10 cellular contexts compared by ENCODE assay signal in genomic region chr6:159170333-159170672, GRCh38. TPM values are rescaled to one million over a fixed set of nuclear protein-coding genes. Genes with fewer than 3 reads are reported as not detected.
A peak's percentile ranks its signal among the peaks of the same experiment; 100 is the strongest.
DNase-seq lines count a peak whose midpoint lies in the region; ATAC-seq and TF ChIP-seq lines count a peak whose summit lies in the region.
"Had no signal": no experiment of that assay in that cellular context is flagged by ENCODE, and none has a peak within 500 bp of the region (broad histone marks: within the 10 kb centered on the region; RNA-seq: fewer than 3 reads in every experiment).

No MANE protein-coding gene starts in this region.

- peaks cover 0 to 2% of the 10 kb centered on the region in 2 donors for H3K36me3 Mint-ChIP-seq in activated T-cell treated with anti-CD3 and anti-CD28 coated beads, Interleukin-2, amount 50 U/mL, for 72 hours (ENCODE audit: insufficient read depth in 2 of 2)
- no peaks in the 10 kb centered on the region for H3K36me3 Mint-ChIP-seq in activated naive CD8-positive, alpha-beta T cell treated with anti-CD3 and anti-CD28 coated beads for 36 hours

- H3K36me3 ChIP-seq in iPS-20b (ENCODE audit: insufficient read depth, low read depth, low read length) (no peaks in the 10 kb centered on the region), thoracic aorta (no peaks in the 10 kb centered on the region)

- H3K27me3 Mint-ChIP-seq in activated T-cell treated with anti-CD3 and anti-CD28 coated beads, Interleukin-2, amount 50 U/mL, for 72 hours (ENCODE audit: low read depth): peaks cover 90% of the 10 kb centered on the region
- peaks cover 81% of the 10 kb centered on the region for H3K27me3 Mint-ChIP-seq in activated naive CD8-positive, alpha-beta T cell treated with anti-CD3 and anti-CD28 coated beads for 36 hours

- H3K9me3 Mint-ChIP-seq in activated T-cell treated with anti-CD3 and anti-CD28 coated beads, Interleukin-2, amount 50 U/mL, for 72 hours: no peaks in the 10 kb centered on the region
- no peaks in the 10 kb centered on the region for H3K9me3 Mint-ChIP-seq in activated naive CD8-positive, alpha-beta T cell treated with anti-CD3 and anti-CD28 coated beads for 36 hours

- H3K4me1 ChIP-seq in iPS-20b (ENCODE audit: insufficient read depth, low read length) (peaks cover 12% of the 10 kb centered on the region), thoracic aorta (ENCODE audit: control insufficient read depth in 1 of 2, low read depth in 2 of 2) (peaks cover 0 to 27% of the 10 kb centered on the region in 2 donors)

- peak overlapping the region; percentile 75 to 82 for H3K4me3 Mint-ChIP-seq in activated T-cell treated with anti-CD3 and anti-CD28 coated beads, Interleukin-2, amount 50 U/mL, for 72 hours
- peak overlapping the region; percentile 66 for H3K4me3 Mint-ChIP-seq in activated naive CD8-positive, alpha-beta T cell treated with anti-CD3 and anti-CD28 coated beads for 36 hours

- peaks cover 26% of the 10 kb centered on the region for H3K4me1 Mint-ChIP-seq in activated T-cell treated with anti-CD3 and anti-CD28 coated beads, Interleukin-2, amount 50 U/mL, for 72 hours (ENCODE audit: low read depth)
- peaks cover 10% of the 10 kb centered on the region for H3K4me1 Mint-ChIP-seq in activated naive CD8-positive, alpha-beta T cell treated with anti-CD3 and anti-CD28 coated beads for 36 hours

- H3K27ac ChIP-seq in iPS-20b (ENCODE audit: low read length) (no peak overlapping the region), thoracic aorta (peak overlapping the region in 1 of 2 donors; percentile 23)

- peak overlapping the region; percentile 70 for H3K4me3 ChIP-seq in iPS-20b (ENCODE audit: low read length)
- H3K4me3 ChIP-seq in thoracic aorta: peak overlapping the region; percentile 63

- TF ChIP-seq CTCF in thoracic aorta (IDR thresholded peaks at IDR 0.05): no peak

- no peaks in the 10 kb centered on the region for H3K9me3 ChIP-seq in iPS-20b (ENCODE audit: insufficient read depth, low read depth, low read length)
- no peaks in the 10 kb centered on the region for H3K9me3 ChIP-seq in thoracic aorta

- no peak overlapping the region for H3K9ac ChIP-seq in iPS-20b (ENCODE audit: low read depth, low read length)

- DNase-seq in activated T-cell treated with anti-CD3 and anti-CD28 coated beads, Interleukin-2, amount 50 U/mL, for 72 hours: no peak
- DNase-seq in activated T-cell treated with anti-CD3 and anti-CD28 coated beads, Interleukin-2, amount 50 U/mL, for 48 hours: no peak
- no peak for DNase-seq in activated naive CD8-positive, alpha-beta T cell treated with anti-CD3 and anti-CD28 coated beads for 36 hours
- DNase-seq in thoracic aorta (ENCODE audit: low spot score) (no peak), hypothalamus (lab: John Stamatoyannopoulos, UW) (no peak)
- no peak for DNase-seq in stimulated activated CD4-positive, alpha-beta T cell treated with anti-CD3 and anti-CD28 coated beads, Interleukin-12 subunit alpha, Interleukin-12 subunit beta, amount 100 ng/mL, for 4 hours
- DNase-seq: erythroblast, OCI-M1 had no signal

- H3K27ac Mint-ChIP-seq in activated T-cell treated with anti-CD3 and anti-CD28 coated beads, Interleukin-2, amount 50 U/mL, for 72 hours: no peak overlapping the region
- no peak overlapping the region for H3K27ac Mint-ChIP-seq in activated naive CD8-positive, alpha-beta T cell treated with anti-CD3 and anti-CD28 coated beads for 36 hours

- H3K27me3 ChIP-seq in iPS-20b (ENCODE audit: insufficient read depth, low read length) (peaks cover 93% of the 10 kb centered on the region), thoracic aorta (replicated peaks; ENCODE audit: insufficient read depth) (no peaks in the 10 kb centered on the region)

- ATAC-seq in activated T-cell treated with anti-CD3 and anti-CD28 coated beads, Interleukin-2, amount 50 U/mL, for 72 hours (replicated peaks in 1 of 2): no peak
- ATAC-seq in thoracic aorta (ENCODE audit: insufficient number of reproducible peaks, low FRiP score, low read depth) (no peak), GM21381 (IDR thresholded peaks at IDR 0.05; ENCODE audit: unreplicated experiment) (no peak)

RNA-seq across cellular contexts. Expression of gene FNDC1, which starts 1.1 kb away (rescaled TPM):
- total RNA-seq in activated T-cell treated with anti-CD3 and anti-CD28 coated beads, Interleukin-2, amount 50 U/mL, for 72 hours: under 1 TPM in 1 of 2 donors, not detected in 1; 0.30 TPM
- under 1 TPM in 1 of 2 experiments, not detected in 1; 0.04 TPM for total RNA-seq in activated naive CD8-positive, alpha-beta T cell treated with anti-CD3 and anti-CD28 coated beads for 36 hours
- total RNA-seq in thoracic aorta: 1 to 10 TPM; 4.1 to 5.3 TPM
